27 cellular contexts compared by ENCODE assay signal in the genomic region with DNA sequence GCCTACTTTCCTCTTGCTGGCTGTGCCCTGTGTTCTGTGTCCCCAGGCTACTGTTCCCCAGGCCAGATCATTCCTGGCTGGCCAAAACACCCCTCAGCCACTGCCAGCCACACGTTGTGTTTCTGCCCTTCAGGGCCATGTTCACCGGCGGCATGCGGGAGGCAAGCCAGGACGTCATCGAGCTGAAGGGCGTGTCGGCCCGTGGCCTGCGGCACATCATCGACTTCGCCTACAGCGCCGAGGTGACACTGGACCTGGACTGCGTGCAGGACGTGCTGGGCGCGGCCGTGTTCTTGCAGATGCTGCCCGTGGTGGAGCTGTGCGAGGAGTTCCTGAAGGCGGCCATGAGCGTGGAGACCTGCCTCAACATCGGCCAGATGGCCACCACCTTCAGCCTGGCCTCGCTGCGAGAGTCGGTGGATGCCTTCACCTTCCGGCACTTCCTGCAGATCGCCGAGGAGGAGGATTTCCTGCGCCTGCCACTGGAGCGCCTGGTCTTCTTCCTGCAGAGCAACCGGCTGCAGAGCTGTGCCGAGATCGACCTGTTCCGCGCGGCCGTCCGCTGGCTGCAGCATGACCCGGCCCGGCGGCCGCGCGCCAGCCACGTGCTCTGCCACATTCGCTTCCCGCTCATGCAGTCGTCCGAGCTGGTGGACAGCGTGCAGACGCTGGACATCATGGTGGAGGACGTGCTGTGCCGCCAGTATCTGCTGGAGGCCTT. TPM values are rescaled to one million over a fixed set of nuclear protein-coding genes. Genes with fewer than 3 reads are reported as not detected.
"Had no signal": no experiment of that assay in that cellular context is flagged by ENCODE, and none has a peak within 500 bp of the region (broad histone marks: within the 10 kb centered on the region; RNA-seq: fewer than 3 reads in every experiment).

No MANE protein-coding gene starts in this region.

- DNase-seq: activated CD4-positive, alpha-beta memory T cell treated with anti-CD3 and anti-CD28 coated beads for 36 hours; activated CD4-positive, alpha-beta T cell treated with anti-CD3 and anti-CD28 coated beads, Interleukin-2, amount 10 ng/mL, durations not matched to agents 7 days and 5 days; activated CD4-positive, CD25-positive, alpha-beta regulatory T cell; activated CD8-positive, alpha-beta memory T cell treated with anti-CD3 and anti-CD28 coated beads for 24 hours; activated effector memory CD4-positive, alpha-beta T cell treated with anti-CD3 and anti-CD28 coated beads, Interleukin-2, amount 50 U/mL, for 16 hours; activated naive CD4-positive, alpha-beta T cell treated with Interleukin-2 at 50 U/mL for 16 hours; activated naive CD8-positive, alpha-beta T cell treated with anti-CD3 and anti-CD28 coated beads, Interleukin-2, amount 50 U/mL, for 24 hours; activated T-cell treated with anti-CD3 and anti-CD28 coated beads, Interleukin-2, amount 50 U/mL, for 4 hours; amniotic stem cell; body of pancreas; MG63; MV-4-11; NCI-H1105; NCI-H1436; NCI-H1694 treated with DMSO at 0.1 percent for 48 hours; NCI-H2029 treated with DMSO at 0.1 percent for 48 hours; NCI-H345; NCI-H510A treated with DMSO at 0.1 percent for 48 hours; NCI-H69; NK-92 treated with Interleukin-12 subunit alpha and Interleukin-12 subunit beta, amount 100 ng/mL, for 24 hours; OCI-M1; Peyer's patch; SHP77 treated with DMSO at 0.1 percent for 48 hours; T-helper 2 cell; T1000 had no signal

- H3K27ac Mint-ChIP-seq: activated CD4-positive, alpha-beta memory T cell treated with anti-CD3 and anti-CD28 coated beads for 36 hours; activated CD4-positive, alpha-beta T cell treated with anti-CD3 and anti-CD28 coated beads, Interleukin-2, amount 10 ng/mL, durations not matched to agents 7 days and 5 days; activated naive CD4-positive, alpha-beta T cell treated with anti-CD3 and anti-CD28 coated beads, Interleukin-2, amount 50 U/mL, for 72 hours; activated naive CD8-positive, alpha-beta T cell treated with anti-CD3 and anti-CD28 coated beads, Interleukin-2, amount 50 U/mL, for 24 hours had no signal

- H3K4me3 ChIP-seq: ascending aorta, body of pancreas, MG63, Peyer's patch had no signal

- H3K36me3 Mint-ChIP-seq: activated naive CD4-positive, alpha-beta T cell treated with anti-CD3 and anti-CD28 coated beads, Interleukin-2, amount 50 U/mL, for 72 hours had no signal

- H3K9me3 Mint-ChIP-seq: activated CD4-positive, alpha-beta memory T cell treated with anti-CD3 and anti-CD28 coated beads for 36 hours; activated CD4-positive, alpha-beta T cell treated with anti-CD3 and anti-CD28 coated beads, Interleukin-2, amount 10 ng/mL, durations not matched to agents 7 days and 5 days; activated naive CD4-positive, alpha-beta T cell treated with anti-CD3 and anti-CD28 coated beads, Interleukin-2, amount 50 U/mL, for 72 hours; activated naive CD8-positive, alpha-beta T cell treated with anti-CD3 and anti-CD28 coated beads, Interleukin-2, amount 50 U/mL, for 24 hours; activated T-cell treated with anti-CD3 and anti-CD28 coated beads, Interleukin-2, amount 50 U/mL, for 4 hours had no signal

- H3K4me3 Mint-ChIP-seq: activated CD4-positive, alpha-beta memory T cell treated with anti-CD3 and anti-CD28 coated beads for 36 hours; activated CD4-positive, alpha-beta T cell treated with anti-CD3 and anti-CD28 coated beads, Interleukin-2, amount 10 ng/mL, durations not matched to agents 7 days and 5 days; activated naive CD8-positive, alpha-beta T cell treated with anti-CD3 and anti-CD28 coated beads, Interleukin-2, amount 50 U/mL, for 24 hours; activated T-cell treated with anti-CD3 and anti-CD28 coated beads, Interleukin-2, amount 50 U/mL, for 4 hours had no signal

- H3K9me3 ChIP-seq: ascending aorta, body of pancreas, MG63, Peyer's patch had no signal

- ATAC-seq: activated naive CD4-positive, alpha-beta T cell treated with anti-CD3 and anti-CD28 coated beads, Interleukin-2, amount 50 U/mL, for 72 hours; activated naive CD8-positive, alpha-beta T cell treated with anti-CD3 and anti-CD28 coated beads, Interleukin-2, amount 50 U/mL, for 24 hours; activated T-cell treated with anti-CD3 and anti-CD28 coated beads, Interleukin-2, amount 50 U/mL, for 4 hours; body of pancreas had no signal

- H3K4me1 ChIP-seq: body of pancreas, Peyer's patch had no signal

- H3K27me3 ChIP-seq: ascending aorta, body of pancreas, MG63, Peyer's patch had no signal

- H3K27me3 Mint-ChIP-seq: activated CD4-positive, alpha-beta memory T cell treated with anti-CD3 and anti-CD28 coated beads for 36 hours; activated CD4-positive, alpha-beta T cell treated with anti-CD3 and anti-CD28 coated beads, Interleukin-2, amount 10 ng/mL, durations not matched to agents 7 days and 5 days; activated naive CD8-positive, alpha-beta T cell treated with anti-CD3 and anti-CD28 coated beads, Interleukin-2, amount 50 U/mL, for 24 hours had no signal

- H3K27ac ChIP-seq: body of pancreas, Peyer's patch had no signal

RNA-seq across cellular contexts. Expression of gene TMEM59L, which starts 55.0 kb away (rescaled TPM):
- total RNA-seq: activated T-cell treated with anti-CD3 and anti-CD28 coated beads, Interleukin-2, amount 50 U/mL, for 4 hours; ascending aorta had no signal
